10 cellular contexts compared by ENCODE assay signal in genomic region chr12:59055204-59055839, GRCh38.
A peak's percentile ranks its signal among the peaks of the same experiment; 100 is the strongest.
DNase-seq lines count a peak whose midpoint lies in the region; ATAC-seq, FAIRE-seq and TF ChIP-seq lines count a peak whose summit lies in the region.
"Had no signal": no experiment of that assay in that cellular context is flagged by ENCODE, and none has a peak within 500 bp of the region (broad histone marks: within the 10 kb centered on the region; RNA-seq: fewer than 3 reads in every experiment).

No MANE protein-coding gene starts in this region.

- H3K4me1 ChIP-seq in HEK293 (ENCODE audit: control insufficient read depth, insufficient read depth, low read length), result no peaks in the 10 kb centered on the region
- H3K4me1 ChIP-seq in OCI-LY7 (ENCODE audit: insufficient read depth, low read length, poor library complexity, severe bottlenecking), result no peaks in the 10 kb centered on the region

- no peak for DNase-seq in GM12892 (ENCODE audit: insufficient read length)
- peak; percentile 52 for DNase-seq in RPMI7951 (ENCODE audit: low read depth)
- DNase-seq in kidney tubule cell (ENCODE audit: low spot score), result peak; percentile 96
- no peak for DNase-seq in OCI-LY7 (ENCODE audit: low spot score)
- DNase-seq in effector CD4-positive, alpha-beta T cell, result no peak
- DNase-seq in NCI-H2107 treated with DMSO at 0.1 percent for 48 hours (lab: John Stamatoyannopoulos, UW; ENCODE audit: unreplicated experiment), result no peak
- DNase-seq: naive thymus-derived CD8-positive, alpha-beta T cell; NCI-H510A had no signal

- H3K9me3 ChIP-seq in HEK293 (ENCODE audit: control insufficient read depth, insufficient read depth, low read depth, low read length) (no peaks in the 10 kb centered on the region), OCI-LY7 (ENCODE audit: low read length) (no peaks in the 10 kb centered on the region)

- POLR2A ChIA-PET in HEK293 (lab: Yijun Ruan, JAX) (interaction anchor here (2.2 kb wide), 1 partner anchor 12 kb away, joined by 5 read pairs; no protein-coding TSS in a partner anchor), OCI-LY7 (lab: Charles Lee) (no interaction called here)

- BruUV-seq in OCI-LY7 (replicated peaks; lab: Mats Ljungman, UMichigan), result no TSS peak

- no peaks in the 10 kb centered on the region for H3K9me2 ChIP-seq in OCI-LY7 (ENCODE audit: insufficient read depth, low read length)

- H3K4me3 ChIP-seq in HEK293 (ENCODE audit: low read depth, low read length), result no peak overlapping the region
- no peak overlapping the region for H3K4me3 ChIP-seq in OCI-LY7 (ENCODE audit: low read depth, low read length, poor library complexity, severe bottlenecking)

- TF ChIP-seq CTCF in HEK293 (tag by site-specific recombination; IDR thresholded peaks at IDR 0.05) (no peak), OCI-LY7 (conservative IDR thresholded peaks at IDR 0.05; ENCODE audit: low read length) (no peak)

- intact Hi-C loops in OCI-LY7 (cut with micrococcal nuclease; ENCODE audit: unreplicated experiment), result no loop called here

- H3K27ac ChIP-seq in HEK293 (ENCODE audit: extremely low read depth, low read depth, low read length) (no peak overlapping the region), OCI-LY7 (ENCODE audit: low read depth, low read length, poor library complexity, severe bottlenecking) (no peak overlapping the region)

- H3K79me2 ChIP-seq in OCI-LY7 (ENCODE audit: insufficient read depth, low read depth, low read length), result no peaks in the 10 kb centered on the region

- H2AFZ ChIP-seq in OCI-LY7 (ENCODE audit: low read length), result no peak overlapping the region

- CTCF ChIA-PET in HEK293 (lab: Yijun Ruan, JAX), result interaction anchor here (0.8 to 1.4 kb wide), 2 partner anchors 12 to 114 kb away, joined by 3 read pairs; no protein-coding TSS in a partner anchor
- CTCF ChIA-PET in OCI-LY7 (lab: Charles Lee; ENCODE audit: unreplicated experiment), result no interaction called here

- FAIRE-seq in GM12892 (lab: Jason Lieb, UNC), result peak; percentile 9

- H3K36me3 ChIP-seq in HEK293 (ENCODE audit: control insufficient read depth in 2 of 2, insufficient read depth in 1 of 2, low read length in 2 of 2), result no peaks in the 10 kb centered on the region
- no peaks in the 10 kb centered on the region for H3K36me3 ChIP-seq in OCI-LY7 (ENCODE audit: insufficient read depth, low read length)

- no peaks in the 10 kb centered on the region for H4K20me1 ChIP-seq in OCI-LY7 (ENCODE audit: insufficient read depth, low read length)

- TF ChIP-seq POLR2A in GM12892 (IDR thresholded peaks at IDR 0.05; ENCODE audit: low read depth, low read length), result no peak

- no peak overlapping the region for H3K4me2 ChIP-seq in OCI-LY7 (ENCODE audit: low read length)

- ATAC-seq in HG02840 (IDR thresholded peaks at IDR 0.05; ENCODE audit: low FRiP score, unreplicated experiment), result no peak
- ATAC-seq: naive thymus-derived CD8-positive, alpha-beta T cell had no signal

TF ChIP-seq in HEK293, 187 proteins besides CTCF, POLR2A, EP300 and RAD21:
- no peak for TF ChIP-seq SCRT1 (tag by site-specific recombination; IDR thresholded peaks at IDR 0.05; ENCODE audit: borderline replicate concordance)
- TF ChIP-seq, protein P1, sequence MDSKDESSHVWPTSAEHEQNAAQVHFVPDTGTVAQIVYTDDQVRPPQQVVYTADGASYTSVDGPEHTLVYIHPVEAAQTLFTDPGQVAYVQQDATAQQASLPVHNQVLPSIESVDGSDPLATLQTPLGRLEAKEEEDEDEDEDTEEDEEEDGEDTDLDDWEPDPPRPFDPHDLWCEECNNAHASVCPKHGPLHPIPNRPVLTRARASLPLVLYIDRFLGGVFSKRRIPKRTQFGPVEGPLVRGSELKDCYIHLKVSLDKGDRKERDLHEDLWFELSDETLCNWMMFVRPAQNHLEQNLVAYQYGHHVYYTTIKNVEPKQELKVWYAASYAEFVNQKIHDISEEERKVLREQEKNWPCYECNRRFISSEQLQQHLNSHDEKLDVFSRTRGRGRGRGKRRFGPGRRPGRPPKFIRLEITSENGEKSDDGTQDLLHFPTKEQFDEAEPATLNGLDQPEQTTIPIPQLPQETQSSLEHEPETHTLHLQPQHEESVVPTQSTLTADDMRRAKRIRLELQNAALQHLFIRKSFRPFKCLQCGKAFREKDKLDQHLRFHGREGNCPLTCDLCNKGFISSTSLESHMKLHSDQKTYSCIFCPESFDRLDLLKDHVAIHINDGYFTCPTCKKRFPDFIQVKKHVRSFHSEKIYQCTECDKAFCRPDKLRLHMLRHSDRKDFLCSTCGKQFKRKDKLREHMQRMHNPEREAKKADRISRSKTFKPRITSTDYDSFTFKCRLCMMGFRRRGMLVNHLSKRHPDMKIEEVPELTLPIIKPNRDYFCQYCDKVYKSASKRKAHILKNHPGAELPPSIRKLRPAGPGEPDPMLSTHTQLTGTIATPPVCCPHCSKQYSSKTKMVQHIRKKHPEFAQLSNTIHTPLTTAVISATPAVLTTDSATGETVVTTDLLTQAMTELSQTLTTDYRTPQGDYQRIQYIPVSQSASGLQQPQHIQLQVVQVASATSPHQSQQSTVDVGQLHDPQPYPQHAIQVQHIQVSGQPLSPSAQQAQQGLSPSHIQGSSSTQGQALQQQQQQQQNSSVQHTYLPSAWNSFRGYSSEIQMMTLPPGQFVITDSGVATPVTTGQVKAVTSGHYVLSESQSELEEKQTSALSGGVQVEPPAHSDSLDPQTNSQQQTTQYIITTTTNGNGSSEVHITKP (tag by site-specific recombination; IDR thresholded peaks at IDR 0.05), result 0 out of 2 replicates have a peak, but pooled peaks have one; percentile 13

Comparison
In these comparisons a context has a peak if more than half of its experiments do, and no peak if none do; other contexts are left out.
1. DNase-seq: peak in RPMI7951 (single experiment) and kidney tubule cell (single experiment); none in GM12892 (single experiment), OCI-LY7 (single experiment), effector CD4-positive, alpha-beta T cell (single experiment) and NCI-H2107 treated with DMSO at 0.1 percent for 48 hours (single experiment).